ENCODE assay signal across 8 cellular contexts in the genomic region with DNA sequence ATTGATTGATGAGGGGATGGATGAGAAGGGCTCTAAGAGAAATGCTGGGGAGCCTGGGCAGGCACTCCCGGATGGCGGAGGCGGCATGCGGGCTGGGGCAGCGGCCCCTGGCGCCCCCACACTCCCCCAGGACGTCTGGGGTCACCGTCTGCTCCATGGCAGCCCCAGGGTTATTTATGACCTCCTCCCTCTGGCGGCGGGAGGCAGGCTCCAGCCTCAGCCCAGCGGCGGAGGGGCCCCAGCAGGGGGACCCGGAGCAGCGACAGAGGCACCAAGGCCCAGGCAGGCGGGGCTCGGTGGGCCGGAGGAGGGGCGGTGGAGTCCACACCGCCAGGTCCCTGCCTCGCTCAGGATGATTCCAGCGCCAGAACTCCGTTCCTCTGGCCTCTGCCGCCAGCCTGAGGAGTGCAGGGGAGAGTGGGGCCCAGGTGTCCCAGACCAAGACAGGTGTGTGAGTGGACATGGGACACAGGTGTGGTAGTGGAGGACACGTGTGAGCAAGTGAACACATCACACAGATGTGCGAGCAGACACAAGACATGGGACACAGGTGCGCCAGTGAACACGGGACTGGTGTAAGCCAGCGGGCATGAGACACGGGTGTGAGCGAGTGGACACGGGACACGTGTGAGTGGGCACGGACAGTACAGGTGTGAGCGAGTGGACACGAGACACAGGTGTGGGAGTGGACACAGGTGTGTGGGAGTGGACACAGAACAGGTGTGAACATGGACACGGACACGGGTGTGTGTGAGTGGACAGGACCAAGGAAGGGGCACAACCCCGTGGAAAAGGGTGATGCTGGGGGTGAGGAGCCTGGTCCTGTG. TPM values are rescaled to one million over a fixed set of nuclear protein-coding genes. Genes with fewer than 3 reads are reported as not detected.
DNase-seq lines count a peak whose midpoint lies in the region; ATAC-seq and TF ChIP-seq lines count a peak whose summit lies in the region.

No MANE protein-coding gene starts in this region.

- no peaks in the 10 kb centered on the region for H3K36me3 ChIP-seq in PC-9 (ENCODE audit: low read depth)

- intact Hi-C loops in PC-9 (cut with micrococcal nuclease; ENCODE audit: unreplicated experiment), result no loop called here
- intact Hi-C loops in left colon (cut with DNase I, micrococcal nuclease), result no loop called here

- H3K27me3 ChIP-seq in PC-9 (ENCODE audit: insufficient read depth, low read depth), result peaks cover 46% of the 10 kb centered on the region

- H3K27ac ChIP-seq in PC-9, result no peak overlapping the region

- no peaks in the 10 kb centered on the region for H3K79me2 ChIP-seq in PC-9 (ENCODE audit: low read depth)

- TF ChIP-seq RAD21 in Ishikawa (IDR thresholded peaks at IDR 0.05; ENCODE audit: low read depth), result peak; percentile 18; the same call in 1 of the 2 replicates

- peaks cover 12% of the 10 kb centered on the region; the same call in 1 of the 2 replicates for H3F3A ChIP-seq in PC-9 (ENCODE audit: insufficient read depth, low read depth)

- H4K20me1 ChIP-seq in PC-9 (ENCODE audit: insufficient read depth), result no peaks in the 10 kb centered on the region; the same call in 1 of the 2 replicates

- no peak overlapping the region for H2AFZ ChIP-seq in PC-9

- CTCF ChIA-PET in PC-9 (lab: Charles Lee), result interaction anchor here (0.7 kb wide), 1 partner anchor 21 kb away, joined by 3 read pairs; no protein-coding TSS in a partner anchor

- DNase-seq in DMS79 (lab: John Stamatoyannopoulos, UW) (peak; percentile 63), PC-9 (peak in 1 of 2 experiments; percentile 62), cerebellar cortex (ENCODE audit: low spot score) (peak; percentile 57), left colon (peak; percentile 54 to 77), stromal cell of bone marrow (ENCODE audit: low read depth) (peak; percentile 54), OCI-M2 (lab: John Stamatoyannopoulos, UW; ENCODE audit: unreplicated experiment) (no peak)

- no peaks in the 10 kb centered on the region for H3K9me2 ChIP-seq in PC-9 (ENCODE audit: insufficient read depth)

- H3K4me1 ChIP-seq in PC-9 (replicated peaks; ENCODE audit: insufficient read depth), result peaks cover 19% of the 10 kb centered on the region

- H3K4me2 ChIP-seq in PC-9, result peak overlapping the region; percentile 61

- ATAC-seq in left colon, result peak; percentile 84
- ATAC-seq in HG02870 (IDR thresholded peaks at IDR 0.05; ENCODE audit: unreplicated experiment), result no peak

- peak; percentile 82 for TF ChIP-seq EP300 in Ishikawa (IDR thresholded peaks at IDR 0.05; ENCODE audit: borderline replicate concordance)

- POLR2A ChIA-PET in PC-9 (lab: Charles Lee; ENCODE audit: unreplicated experiment), result interaction anchor here (0.6 kb wide), 1 partner anchor 38 kb away, joined by 3 read pairs; the partner anchor contains the start of gene NOC2L

- BruUV-seq in PC-9 (replicated peaks; lab: Mats Ljungman, UMichigan), result no TSS peak

- TF ChIP-seq CTCF in PC-9 (conservative IDR thresholded peaks at IDR 0.05), result peak; percentile 59; the same call in 1 of the 2 replicates

- no peak overlapping the region for H3K4me3 ChIP-seq in PC-9

- H3K9me3 ChIP-seq in PC-9 (ENCODE audit: insufficient read depth, low read depth), result no peaks in the 10 kb centered on the region

TF ChIP-seq in Ishikawa, 13 proteins besides CTCF, POLR2A, EP300 and RAD21:
- TF ChIP-seq EGR1 (IDR thresholded peaks at IDR 0.05), result peak; percentile 77; the same call in 1 of the 2 replicates
- TF ChIP-seq, protein P1, sequence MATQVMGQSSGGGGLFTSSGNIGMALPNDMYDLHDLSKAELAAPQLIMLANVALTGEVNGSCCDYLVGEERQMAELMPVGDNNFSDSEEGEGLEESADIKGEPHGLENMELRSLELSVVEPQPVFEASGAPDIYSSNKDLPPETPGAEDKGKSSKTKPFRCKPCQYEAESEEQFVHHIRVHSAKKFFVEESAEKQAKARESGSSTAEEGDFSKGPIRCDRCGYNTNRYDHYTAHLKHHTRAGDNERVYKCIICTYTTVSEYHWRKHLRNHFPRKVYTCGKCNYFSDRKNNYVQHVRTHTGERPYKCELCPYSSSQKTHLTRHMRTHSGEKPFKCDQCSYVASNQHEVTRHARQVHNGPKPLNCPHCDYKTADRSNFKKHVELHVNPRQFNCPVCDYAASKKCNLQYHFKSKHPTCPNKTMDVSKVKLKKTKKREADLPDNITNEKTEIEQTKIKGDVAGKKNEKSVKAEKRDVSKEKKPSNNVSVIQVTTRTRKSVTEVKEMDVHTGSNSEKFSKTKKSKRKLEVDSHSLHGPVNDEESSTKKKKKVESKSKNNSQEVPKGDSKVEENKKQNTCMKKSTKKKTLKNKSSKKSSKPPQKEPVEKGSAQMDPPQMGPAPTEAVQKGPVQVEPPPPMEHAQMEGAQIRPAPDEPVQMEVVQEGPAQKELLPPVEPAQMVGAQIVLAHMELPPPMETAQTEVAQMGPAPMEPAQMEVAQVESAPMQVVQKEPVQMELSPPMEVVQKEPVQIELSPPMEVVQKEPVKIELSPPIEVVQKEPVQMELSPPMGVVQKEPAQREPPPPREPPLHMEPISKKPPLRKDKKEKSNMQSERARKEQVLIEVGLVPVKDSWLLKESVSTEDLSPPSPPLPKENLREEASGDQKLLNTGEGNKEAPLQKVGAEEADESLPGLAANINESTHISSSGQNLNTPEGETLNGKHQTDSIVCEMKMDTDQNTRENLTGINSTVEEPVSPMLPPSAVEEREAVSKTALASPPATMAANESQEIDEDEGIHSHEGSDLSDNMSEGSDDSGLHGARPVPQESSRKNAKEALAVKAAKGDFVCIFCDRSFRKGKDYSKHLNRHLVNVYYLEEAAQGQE (IDR thresholded peaks at IDR 0.05; ENCODE audit: low read depth), result no peak
- peak; percentile 97 for TF ChIP-seq ZBTB7A (IDR thresholded peaks at IDR 0.05; ENCODE audit: low read depth)
- TF ChIP-seq, protein P2, sequence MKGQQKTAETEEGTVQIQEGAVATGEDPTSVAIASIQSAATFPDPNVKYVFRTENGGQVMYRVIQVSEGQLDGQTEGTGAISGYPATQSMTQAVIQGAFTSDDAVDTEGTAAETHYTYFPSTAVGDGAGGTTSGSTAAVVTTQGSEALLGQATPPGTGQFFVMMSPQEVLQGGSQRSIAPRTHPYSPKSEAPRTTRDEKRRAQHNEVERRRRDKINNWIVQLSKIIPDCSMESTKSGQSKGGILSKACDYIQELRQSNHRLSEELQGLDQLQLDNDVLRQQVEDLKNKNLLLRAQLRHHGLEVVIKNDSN (IDR thresholded peaks at IDR 0.05), result 0 out of 2 replicates have a peak, but pooled peaks have one; percentile 12
- peak; percentile 71 for TF ChIP-seq NFIC (IDR thresholded peaks at IDR 0.05)
- TF ChIP-seq, protein P3, sequence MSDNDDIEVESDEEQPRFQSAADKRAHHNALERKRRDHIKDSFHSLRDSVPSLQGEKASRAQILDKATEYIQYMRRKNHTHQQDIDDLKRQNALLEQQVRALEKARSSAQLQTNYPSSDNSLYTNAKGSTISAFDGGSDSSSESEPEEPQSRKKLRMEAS (IDR thresholded peaks at IDR 0.05), result peak; percentile 41; the same call in 1 of the 2 replicates
- TF ChIP-seq TEAD4 (IDR thresholded peaks at IDR 0.05), result peak; percentile 53
- 0 out of 2 replicates have a peak, but pooled peaks have one; percentile 50 for TF ChIP-seq YY1 (IDR thresholded peaks at IDR 0.05; ENCODE audit: low read depth)
- peak; percentile 84 for TF ChIP-seq TCF12 (IDR thresholded peaks at IDR 0.05; ENCODE audit: low read depth)
- 0 out of 2 replicates have a peak, but pooled peaks have one; percentile 40 for TF ChIP-seq FOXM1 (IDR thresholded peaks at IDR 0.05; ENCODE audit: borderline replicate concordance, low read depth)
- no peak for TF ChIP-seq TAF1 (IDR thresholded peaks at IDR 0.05; ENCODE audit: low read depth)
- TF ChIP-seq CREB1 (IDR thresholded peaks at IDR 0.05; ENCODE audit: low read depth), result no peak
- TF ChIP-seq CEBPB (IDR thresholded peaks at IDR 0.05), result no peak

RNA-seq across cellular contexts. Expression of gene SAMD11, which starts 2.5 kb away (rescaled TPM):
- 0.59 and 2.2 TPM in 2 replicates for total RNA-seq in PC-9 (2021)
- 1 to 10 TPM; 1.6 to 5.1 TPM for total RNA-seq in left colon

RNA-seq across cellular contexts. Expression of gene NOC2L, which starts 37.8 kb away (rescaled TPM):
- total RNA-seq in PC-9 (2021) (86.4 and 100 TPM in 2 replicates), left colon (10 to 100 TPM; 42.8 to 48.5 TPM)

RNA-seq across cellular contexts. Expression of gene KLHL17, which starts 39.2 kb away (rescaled TPM):
- total RNA-seq in PC-9 (2021) (16.8 and 22.7 TPM in 2 replicates), left colon (10 to 100 TPM in 1 of 2 donors, 1 to 10 TPM in 1; 9.9 to 13.1 TPM)

RNA-seq across cellular contexts. Expression of gene PLEKHN1, which starts 45.1 kb away (rescaled TPM):
- 9.1 and 11.9 TPM in 2 replicates for total RNA-seq in PC-9 (2021)
- under 1 TPM; 0.58 to 0.95 TPM for total RNA-seq in left colon
